Comparison of ENCODE assay signal across 24 cellular contexts in the genomic region with DNA sequence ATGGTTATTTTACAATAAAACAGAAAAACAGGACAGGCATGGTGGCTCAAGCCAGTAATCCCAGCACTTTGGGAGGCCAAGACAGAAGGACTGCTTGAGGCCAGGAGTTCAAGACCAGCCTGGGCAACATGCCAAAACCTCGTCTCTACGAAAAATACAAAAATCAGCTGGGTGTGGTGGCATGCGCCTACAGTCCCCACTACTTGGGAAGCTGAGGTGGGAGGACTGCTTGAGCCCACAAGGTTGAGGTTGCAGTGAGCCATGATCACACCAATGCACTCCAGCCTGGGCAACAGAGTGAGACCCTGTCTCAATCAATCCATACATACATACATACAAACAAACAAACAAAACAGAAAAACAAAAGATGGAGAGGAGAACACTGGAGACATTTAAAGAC. TPM values are rescaled to one million over a fixed set of nuclear protein-coding genes. Genes with fewer than 3 reads are reported as not detected.
DNase-seq lines count a peak whose midpoint lies in the region; ATAC-seq, FAIRE-seq and TF ChIP-seq lines count a peak whose summit lies in the region.
"Had no signal": no experiment of that assay in that cellular context is flagged by ENCODE, and none has a peak within 500 bp of the region (broad histone marks: within the 10 kb centered on the region; RNA-seq: fewer than 3 reads in every experiment).

No MANE protein-coding gene starts in this region.

- TF ChIP-seq POLR2A in K562 (conservative IDR thresholded peaks at IDR 0.05) (no peak), esophagus squamous epithelium (IDR thresholded peaks at IDR 0.05) (no peak), prostate gland (IDR thresholded peaks at IDR 0.05) (no peak)

- whole genome bisulfite sequencing in K562 (ENCODE audit: insufficient coverage, low coverage, missing lambda C conversion rate): 46% methylated on average over 3 of the region's 3 CpGs
- WGBS in esophagus squamous epithelium, 2 donors: 41 to 56% methylated on average over 3 of the region's 3 CpGs
- WGBS in prostate gland: 41% methylated on average over 3 of the region's 3 CpGs

- H3K36me3 ChIP-seq in RWPE2 (ENCODE audit: low read depth) (peaks cover 86% of the 10 kb centered on the region), K562 (ENCODE audit: control insufficient read depth, insufficient read depth, low read length) (peaks cover 8% of the 10 kb centered on the region; the same call in 2 of the 3 replicates), esophagus squamous epithelium (peaks cover 0 to 80% (median 7%) of the 10 kb centered on the region in 3 donors), prostate gland (no peaks in the 10 kb centered on the region)

- ATAC-seq in RWPE2 (ENCODE audit: low read depth): no peak
- no peak for ATAC-seq in K562
- no peak for ATAC-seq in HG03354 (IDR thresholded peaks at IDR 0.05; ENCODE audit: poor library complexity, severe bottlenecking, unreplicated experiment)
- no peak for ATAC-seq in HG02970 (IDR thresholded peaks at IDR 0.05; ENCODE audit: low FRiP score, unreplicated experiment)
- ATAC-seq: GM23338, HCT116, Right ventricle myocardium inferior had no signal

- H4K20me1 ChIP-seq in K562 (replicated peaks; ENCODE audit: control insufficient read depth, insufficient read depth, low read length): no peaks in the 10 kb centered on the region

- POLR2A ChIA-PET in K562 (lab: Yijun Ruan, JAX): no interaction called here

- no peaks in the 10 kb centered on the region for H3K79me2 ChIP-seq in K562 (ENCODE audit: control insufficient read depth, insufficient read depth, low read length)

- intact Hi-C loops in K562 (cut with micrococcal nuclease): no loop called here
- intact Hi-C loops in esophagus squamous epithelium (cut with DNase I): no loop called here
- intact Hi-C loops in prostate gland (cut with DNase I): no loop called here

- H3K4me2 ChIP-seq in K562 (ENCODE audit: insufficient read depth, low read length): no peak overlapping the region
- H3K4me2 ChIP-seq: GM23338, KMS-11 had no signal

- no peak for TF ChIP-seq EP300 in K562 (IDR thresholded peaks at IDR 0.05; ENCODE audit: low read length)

- H3K9me3 ChIP-seq in RWPE2 (ENCODE audit: severe bottlenecking) (no peaks in the 10 kb centered on the region), K562 (replicated peaks; ENCODE audit: control insufficient read depth, insufficient read depth, low read depth, low read length) (no peaks in the 10 kb centered on the region), esophagus squamous epithelium (no peaks in the 10 kb centered on the region), prostate gland (no peaks in the 10 kb centered on the region)
- H3K9me3 ChIP-seq: SJSA1 had no signal

- no peak overlapping the region for H2AFZ ChIP-seq in K562 (ENCODE audit: low read depth, low read length)
- H2AFZ ChIP-seq: GM23338 had no signal

- no peaks in the 10 kb centered on the region for H3K27me3 ChIP-seq in RWPE2 (ENCODE audit: insufficient read depth, poor library complexity, severe bottlenecking)
- H3K27me3 ChIP-seq in K562 (ENCODE audit: control insufficient read depth in 2 of 2, insufficient read depth in 2 of 2, low read length in 2 of 2): no peaks in the 10 kb centered on the region
- no peaks in the 10 kb centered on the region for H3K27me3 ChIP-seq in esophagus squamous epithelium
- no peaks in the 10 kb centered on the region for H3K27me3 ChIP-seq in prostate gland (replicated peaks; ENCODE audit: insufficient read depth)
- H3K27me3 ChIP-seq: SJSA1 had no signal

- H3K4me3 ChIP-seq in RWPE2 (ENCODE audit: severe bottlenecking): no peak overlapping the region
- no peak overlapping the region for H3K4me3 ChIP-seq in K562
- H3K4me3 ChIP-seq in esophagus squamous epithelium: no peak overlapping the region
- H3K4me3 ChIP-seq in prostate gland: no peak overlapping the region
- H3K4me3 ChIP-seq: GM23338, SJSA1 had no signal

- no TSS peak for BruUV-seq in K562 (replicated peaks; lab: Mats Ljungman, UMichigan)

- no peak for DNase-seq in RWPE2 (ENCODE audit: low spot score)
- DNase-seq in K562 (ENCODE audit: extremely low read depth in 1 of 4, low spot score in 3 of 4): no peak
- no peak for DNase-seq in esophagus squamous epithelium (lab: John Stamatoyannopoulos, UW)
- DNase-seq in prostate gland (ENCODE audit: low spot score): no peak
- DNase-seq in NCI-H2081 treated with DMSO at 0.1 percent for 48 hours (lab: John Stamatoyannopoulos, UW): no peak
- no peak for DNase-seq in germinal center (ENCODE audit: low spot score)
- DNase-seq: MV-4-11, NCI-H1105 treated with DMSO at 0.1 percent for 48 hours, NCI-H1694, NCI-H2081, NCI-H446 treated with DMSO at 0.1 percent for 48 hours, NCI-H526 treated with DMSO at 0.1 percent for 48 hours, OCI-M1 had no signal

- TF ChIP-seq CTCF in RWPE2 (IDR thresholded peaks at IDR 0.05; ENCODE audit: poor library complexity, severe bottlenecking): no peak
- no peak for TF ChIP-seq CTCF in K562 (IDR thresholded peaks at IDR 0.05 in 2 of 3, conservative IDR thresholded peaks at IDR 0.05 in 1 of 3; ENCODE audit: insufficient read depth in 2 of 3, low read depth in 1 of 3, low read length in 3 of 3)
- TF ChIP-seq CTCF in esophagus squamous epithelium (IDR thresholded peaks at IDR 0.05): no peak
- no peak for TF ChIP-seq CTCF in prostate gland (IDR thresholded peaks at IDR 0.05)

- no peak overlapping the region for H3K9ac ChIP-seq in K562 (ENCODE audit: insufficient read depth in 1 of 2, low read depth in 2 of 2, low read length in 2 of 2)
- H3K9ac ChIP-seq: KMS-11 had no signal

- TF ChIP-seq RAD21 in K562 (CRISPR knock-in tag; conservative IDR thresholded peaks at IDR 0.05 in 1 of 2, IDR thresholded peaks at IDR 0.05 in 1 of 2): no peak

- CTCF ChIA-PET in K562 (lab: Yijun Ruan, JAX; ENCODE audit: low intra/inter-chr PET ratio): no interaction called here

- peak overlapping the region; percentile 19 for H3K27ac ChIP-seq in RWPE2 (ENCODE audit: poor library complexity, severe bottlenecking)
- no peak overlapping the region for H3K27ac ChIP-seq in K562 (ENCODE audit: extremely low read depth, low read depth, low read length)
- H3K27ac ChIP-seq in esophagus squamous epithelium: peak overlapping the region in 3 of 4 donors; percentile 6 to 68 (median 24)
- peak overlapping the region; percentile 53 to 66 for H3K27ac ChIP-seq in prostate gland
- H3K27ac ChIP-seq: HL-60, KMS-11, SJSA1 had no signal

- FAIRE-seq in K562 (lab: Jason Lieb, UNC): no peak
- FAIRE-seq: A204.1, GM12892, RCC 7860 had no signal

- no peaks in the 10 kb centered on the region for H3K9me1 ChIP-seq in K562 (ENCODE audit: control insufficient read depth, insufficient read depth, low read length)

- in situ Hi-C loops in K562 (cut with MboI): no loop called here

- peaks cover 13% of the 10 kb centered on the region for H3K4me1 ChIP-seq in RWPE2 (ENCODE audit: insufficient read depth, poor library complexity, severe bottlenecking)
- no peaks in the 10 kb centered on the region for H3K4me1 ChIP-seq in K562 (replicated peaks in 1 of 2; ENCODE audit: control insufficient read depth in 2 of 2, insufficient read depth in 2 of 2, low read length in 2 of 2)
- H3K4me1 ChIP-seq in esophagus squamous epithelium: peaks cover 0 to 21% (median 0%) of the 10 kb centered on the region in 3 donors
- no peaks in the 10 kb centered on the region for H3K4me1 ChIP-seq in prostate gland (replicated peaks)
- H3K4me1 ChIP-seq: SJSA1 had no signal

TF ChIP-seq in K562, 482 proteins besides CTCF, POLR2A, EP300 and RAD21:
- TF ChIP-seq JUN (IDR thresholded peaks at IDR 0.05; ENCODE audit: borderline replicate concordance, low read depth, low read length) (no peak), JUN (CRISPR knock-in tag; IDR thresholded peaks at IDR 0.05; ENCODE audit: borderline replicate concordance) (no peak), NFIC (IDR thresholded peaks at IDR 0.05) (peak; percentile 74)

RNA-seq across cellular contexts. Expression of gene USP31, which starts 45.6 kb away (rescaled TPM):
- 21.0 and 33.7 TPM in 2 replicates for total RNA-seq in K562 (2011; cell fraction: chromatin; rRNA removed; ENCODE audit: low replicate concordance)
- 12.5 and 14.6 TPM in 2 replicates for total RNA-seq in K562 (2011; cell fraction: nucleolus; rRNA removed)
- 21.9 and 31.5 TPM in 2 replicates for total RNA-seq in K562 (2011; cell fraction: nucleoplasm; rRNA removed)
- total RNA-seq in K562 (2014; rRNA removed) (1.8 and 2.9 TPM in 2 replicates), K562 (2014; rRNA removed; fragmentation: Illumina TruSeq; extraction: Trizol) (3.3 and 3.4 TPM in 2 replicates), K562 (2015; rRNA removed; fragmentation: Illumina TruSeq; extraction: Trizol) (3.6 and 3.7 TPM in 2 replicates), K562 (2021) (4.0 and 4.9 TPM in 2 replicates), esophagus squamous epithelium (10 to 100 TPM in 2 of 4 donors, 1 to 10 TPM in 2; 7.8 to 29.9 (median 11.0) TPM), prostate gland (10 to 100 TPM; 16.2 to 67.3 TPM)
- polyA plus RNA-seq in K562 (2011; rRNA removed) (4.3 and 4.8 TPM in 2 replicates), K562 (2014; fragmentation: Illumina TruSeq; extraction: Trizol) (2.6 and 2.7 TPM in 2 replicates), K562 (2014; fragmentation: Nextera tagmentation; extraction: Ambion mirVana) (1 to 10 TPM in 1 of 2 experiments, under 1 TPM in 1; 0.56 to 1.2 TPM), K562 (2014; rRNA removed) (2.6 and 2.7 TPM in 2 replicates)
- 2.7 and 3.1 TPM in 2 replicates for polyA plus RNA-seq in K562 (2011; cell fraction: cytosol; rRNA removed)
- 11.9 and 16.3 TPM in 2 replicates for polyA plus RNA-seq in K562 (2011; cell fraction: nucleus; rRNA removed)
- polyA plus RNA-seq in K562 (2012): 1.0 and 1.8 TPM in 2 replicates
- 11.4 and 12.4 TPM in 2 replicates for polyA minus RNA-seq in K562 (2011; rRNA and poly(A)+ RNA removed)
- 3.4 and 4.8 TPM in 2 replicates for polyA minus RNA-seq in K562 (2011; cell fraction: cytosol; rRNA and poly(A)+ RNA removed)
- polyA minus RNA-seq in K562 (2011; cell fraction: nucleus; rRNA and poly(A)+ RNA removed): 13.3 and 16.9 TPM in 2 replicates
